Comparison of ENCODE assay signal across 26 cellular contexts in genomic region chr6:31033075-31033474, GRCh38. TPM values are rescaled to one million over a fixed set of nuclear protein-coding genes. Genes with fewer than 3 reads are reported as not detected.
A peak's percentile ranks its signal among the peaks of the same experiment; 100 is the strongest.
DNase-seq lines count a peak whose midpoint lies in the region; ATAC-seq, FAIRE-seq and TF ChIP-seq lines count a peak whose summit lies in the region.
"Had no signal": no experiment of that assay in that cellular context is flagged by ENCODE, and none has a peak within 500 bp of the region (broad histone marks: within the 10 kb centered on the region; RNA-seq: fewer than 3 reads in every experiment).

No MANE protein-coding gene starts in this region.

- no peaks in the 10 kb centered on the region for H3K4me1 ChIP-seq in HepG2 (ENCODE audit: insufficient read depth, low read length)
- H3K4me1 ChIP-seq in right lobe of liver, result no peaks in the 10 kb centered on the region
- no peaks in the 10 kb centered on the region for H3K4me1 ChIP-seq in K562 (replicated peaks in 1 of 2; ENCODE audit: control insufficient read depth in 2 of 2, insufficient read depth in 2 of 2, low read length in 2 of 2)
- H3K4me1 ChIP-seq: BE2C had no signal

- no peak for TF ChIP-seq EP300 in HepG2 (IDR thresholded peaks at IDR 0.05; ENCODE audit: low read depth in 2 of 2, low read length in 2 of 2)
- TF ChIP-seq EP300 in HepG2 (CRISPR knock-in tag; IDR thresholded peaks at IDR 0.05; ENCODE audit: borderline replicate concordance), result no peak
- TF ChIP-seq EP300 in K562 (IDR thresholded peaks at IDR 0.05; ENCODE audit: low read length), result no peak

- no peaks in the 10 kb centered on the region for H3K9me1 ChIP-seq in K562 (ENCODE audit: control insufficient read depth, insufficient read depth, low read length)

- H3K4me3 Mint-ChIP-seq in neural crest cell, result no peak overlapping the region
- H3K4me3 Mint-ChIP-seq: CD14-positive monocyte; CD4-positive, alpha-beta T cell; H9 had no signal

- no peak overlapping the region for H3K9ac ChIP-seq in HepG2 (ENCODE audit: insufficient read depth, low read depth, low read length)
- no peak overlapping the region for H3K9ac ChIP-seq in K562 (ENCODE audit: insufficient read depth in 1 of 2, low read depth in 2 of 2, low read length in 2 of 2)
- H3K9ac ChIP-seq: BLaER1 treated with 17β-estradiol and CSF1 and Interleukin-3, amounts not matched to agents 10 nM and 100 nM; GM23248 had no signal

- no peaks in the 10 kb centered on the region for H3K9me3 ChIP-seq in HepG2 (ENCODE audit: low read length)
- no peaks in the 10 kb centered on the region for H3K9me3 ChIP-seq in right lobe of liver
- H3K9me3 ChIP-seq in K562 (replicated peaks; ENCODE audit: control insufficient read depth, insufficient read depth, low read depth, low read length), result no peaks in the 10 kb centered on the region
- H3K9me3 ChIP-seq: A549, BE2C had no signal

- in situ Hi-C loops in HepG2 (cut with HindIII; ENCODE audit: extremely low pct_ligation_motif_present, low pct_unique_long_range_greater_than_20kb), result no loop called here
- in situ Hi-C loops in K562 (cut with MboI), result no loop called here

- H3K27ac ChIP-seq in HepG2 (ENCODE audit: extremely low read length, insufficient read depth, low read length) (no peak overlapping the region), right lobe of liver (no peak overlapping the region), K562 (ENCODE audit: extremely low read depth, low read depth, low read length) (no peak overlapping the region), RWPE1 (no peak overlapping the region)
- H3K27ac ChIP-seq: A549; BLaER1 treated with 17β-estradiol and CSF1 and Interleukin-3, amounts not matched to agents 10 nM and 100 nM; GM23248 had no signal

- H3K4me3 ChIP-seq in HepG2 (replicated peaks in 1 of 3; ENCODE audit: insufficient read depth in 1 of 3, low read depth in 2 of 3, low read length in 3 of 3) (no peak overlapping the region), right lobe of liver (no peak overlapping the region), K562 (no peak overlapping the region)
- H3K4me3 ChIP-seq: A549; BLaER1 treated with 17β-estradiol and CSF1 and Interleukin-3, amounts not matched to agents 10 nM and 100 nM; GM12878; GM23248 had no signal

- intact Hi-C loops in HepG2 (cut with micrococcal nuclease; ENCODE audit: unreplicated experiment) (no loop called here), right lobe of liver (cut with DNase I) (no loop called here), K562 (cut with micrococcal nuclease) (no loop called here)

- BruUV-seq in HepG2 (replicated peaks; lab: Mats Ljungman, UMichigan), result no TSS peak
- no TSS peak for BruUV-seq in K562 (replicated peaks; lab: Mats Ljungman, UMichigan)

- POLR2A ChIA-PET in HepG2 (lab: Yijun Ruan, JAX) (no interaction called here), K562 (lab: Yijun Ruan, JAX) (no interaction called here), RWPE1 (lab: Yijun Ruan, JAX; ENCODE audit: low non-redundant PET) (no interaction called here)

- CTCF ChIA-PET in HepG2 (lab: Yijun Ruan, JAX; ENCODE audit: low intra/inter-chr PET ratio, low total read pairs), result no interaction called here
- CTCF ChIA-PET in K562 (lab: Yijun Ruan, JAX; ENCODE audit: low intra/inter-chr PET ratio), result no interaction called here
- CTCF ChIA-PET in RWPE1 (lab: Yijun Ruan, JAX), result interaction anchor here (0.6 kb wide), 2 partner anchors 13 to 18 kb away, joined by 3 to 4 read pairs; no protein-coding TSS in a partner anchor

- WGBS in HepG2 (ENCODE audit: low lambda C conversion rate), result 31% methylated on average over 4 of the region's 4 CpGs
- WGBS in right lobe of liver (ENCODE audit: insufficient coverage, low coverage, low lambda C conversion rate, missing lambda C conversion rate), result 65% methylated on average over 4 of the region's 4 CpGs
- 4% methylated on average over 4 of the region's 4 CpGs for WGBS in K562 (ENCODE audit: insufficient coverage, low coverage, missing lambda C conversion rate)

- DNase-seq in HepG2 (ENCODE audit: low spot score) (no peak), right lobe of liver (no peak), K562 (ENCODE audit: extremely low read depth in 1 of 4, low spot score in 3 of 4) (no peak), neural crest cell (ENCODE audit: low read depth, low spot score) (no peak), inferior parietal cortex (ENCODE audit: extremely low spot score) (no peak), RWPE1 (ENCODE audit: low spot score) (no peak)
- DNase-seq: 8988T; ACHN; AML-193; BE2C; CD4-positive, alpha-beta T cell; CD8-positive, alpha-beta memory T cell; DMS 273 treated with DMSO at 0.1 percent for 48 hours; DMS79; EL; GDM1; GM23248; H9 had no signal

- H2AFZ ChIP-seq in HepG2 (ENCODE audit: low read length), result no peak overlapping the region
- no peak overlapping the region for H2AFZ ChIP-seq in K562 (ENCODE audit: low read depth, low read length)
- H2AFZ ChIP-seq: GM23248 had no signal

- H3K36me3 Mint-ChIP-seq in neural crest cell (ENCODE audit: low read depth), result no peaks in the 10 kb centered on the region
- H3K36me3 Mint-ChIP-seq: CD14-positive monocyte; CD8-positive, alpha-beta memory T cell had no signal

- H3K9me3 Mint-ChIP-seq in neural crest cell, result no peaks in the 10 kb centered on the region
- H3K9me3 Mint-ChIP-seq: CD14-positive monocyte; CD4-positive, alpha-beta T cell had no signal

- no peaks in the 10 kb centered on the region for H3K4me1 Mint-ChIP-seq in neural crest cell
- H3K4me1 Mint-ChIP-seq: CD14-positive monocyte; CD8-positive, alpha-beta memory T cell; H9 had no signal

- no peak overlapping the region for H3K4me2 ChIP-seq in HepG2 (ENCODE audit: low read depth, low read length)
- H3K4me2 ChIP-seq in K562 (ENCODE audit: insufficient read depth, low read length), result no peak overlapping the region
- H3K4me2 ChIP-seq: A549 had no signal

- H3K27ac Mint-ChIP-seq in neural crest cell (ENCODE audit: unreplicated experiment), result peak overlapping the region; percentile 37
- H3K27ac Mint-ChIP-seq: CD4-positive, alpha-beta T cell; H9 had no signal

- H3K27me3 Mint-ChIP-seq in neural crest cell (ENCODE audit: low read depth), result peaks cover 11% of the 10 kb centered on the region

- H3K36me3 ChIP-seq in HepG2 (replicated peaks in 1 of 2; ENCODE audit: control insufficient read depth in 1 of 2, insufficient read depth in 2 of 2, low read length in 2 of 2), result no peaks in the 10 kb centered on the region
- H3K36me3 ChIP-seq in right lobe of liver, result no peaks in the 10 kb centered on the region
- H3K36me3 ChIP-seq in K562 (ENCODE audit: control insufficient read depth, insufficient read depth, low read length), result no peaks in the 10 kb centered on the region
- H3K36me3 ChIP-seq: BE2C; BLaER1 treated with 17β-estradiol and CSF1 and Interleukin-3, amounts not matched to agents 10 nM and 100 nM had no signal

- peaks cover 0 to 4% of the 10 kb centered on the region in 2 experiments; a peak in 1 of 5 replicates for H3K27me3 ChIP-seq in HepG2 (ENCODE audit: control insufficient read depth in 1 of 2, insufficient read depth in 2 of 2, low read length in 2 of 2)
- H3K27me3 ChIP-seq in right lobe of liver, result no peaks in the 10 kb centered on the region
- peaks cover 44 to 60% of the 10 kb centered on the region in 2 experiments for H3K27me3 ChIP-seq in K562 (ENCODE audit: control insufficient read depth in 2 of 2, insufficient read depth in 2 of 2, low read length in 2 of 2)

- H3K79me2 ChIP-seq in HepG2 (ENCODE audit: insufficient read depth, low read length), result no peaks in the 10 kb centered on the region
- no peaks in the 10 kb centered on the region for H3K79me2 ChIP-seq in K562 (ENCODE audit: control insufficient read depth, insufficient read depth, low read length)

- FAIRE-seq in HepG2 (lab: Jason Lieb, UNC) (no peak), K562 (lab: Jason Lieb, UNC) (no peak)
- FAIRE-seq: A549, D721Med, GM12878, GM19239 had no signal

- H4K20me1 ChIP-seq in HepG2 (ENCODE audit: insufficient read depth, low read length) (no peaks in the 10 kb centered on the region), K562 (replicated peaks; ENCODE audit: control insufficient read depth, insufficient read depth, low read length) (no peaks in the 10 kb centered on the region)
- H4K20me1 ChIP-seq: BLaER1 treated with 17β-estradiol and CSF1 and Interleukin-3, amounts not matched to agents 10 nM and 100 nM had no signal

- TF ChIP-seq RAD21 in HepG2 (CRISPR knock-in tag; IDR thresholded peaks at IDR 0.05) (no peak), K562 (CRISPR knock-in tag; conservative IDR thresholded peaks at IDR 0.05 in 1 of 2, IDR thresholded peaks at IDR 0.05 in 1 of 2) (no peak)

- TF ChIP-seq CTCF in HepG2 (CRISPR knock-in tag; IDR thresholded peaks at IDR 0.05) (no peak), right lobe of liver (IDR thresholded peaks at IDR 0.05) (no peak), K562 (IDR thresholded peaks at IDR 0.05 in 2 of 3, conservative IDR thresholded peaks at IDR 0.05 in 1 of 3; ENCODE audit: insufficient read depth in 2 of 3, low read depth in 1 of 3, low read length in 3 of 3) (no peak), neural crest cell (conservative IDR thresholded peaks at IDR 0.05) (no peak), RWPE1 (conservative IDR thresholded peaks at IDR 0.05; ENCODE audit: low read depth) (no peak)

- TF ChIP-seq POLR2A in HepG2 (IDR thresholded peaks at IDR 0.05; ENCODE audit: insufficient read depth in 1 of 2, low read depth in 2 of 2, low read length in 2 of 2) (no peak), right lobe of liver (IDR thresholded peaks at IDR 0.05) (no peak), K562 (conservative IDR thresholded peaks at IDR 0.05) (no peak)

- no peak for ATAC-seq in HepG2
- ATAC-seq in right lobe of liver, result no peak
- no peak for ATAC-seq in K562
- no peak for ATAC-seq in HG03378 (IDR thresholded peaks at IDR 0.05; ENCODE audit: unreplicated experiment)
- ATAC-seq: A549, GM12878 had no signal

RNA-seq across cellular contexts. Expression of gene MUC22, which starts 22.8 kb away (rescaled TPM):
- not detected in 2 replicates for total RNA-seq in HepG2 (2016; rRNA removed; fragmentation: Illumina TruSeq; extraction: Trizol)
- total RNA-seq in HepG2 (2016; cell fraction: cytosol; rRNA removed; fragmentation: Illumina TruSeq; extraction: Trizol; ENCODE audit: low read depth), result not detected in 2 replicates
- total RNA-seq in HepG2 (2016; cell fraction: insoluble cytoplasmic fraction; rRNA removed; fragmentation: Illumina TruSeq; extraction: Trizol), result not detected in 2 replicates
- not detected in 2 replicates for total RNA-seq in HepG2 (2016; cell fraction: membrane; rRNA removed; fragmentation: Illumina TruSeq; extraction: Trizol)
- not detected in 2 replicates for total RNA-seq in HepG2 (2016; cell fraction: nucleus; rRNA removed; fragmentation: Illumina TruSeq; extraction: Trizol)
- polyA plus RNA-seq in HepG2 (2011; rRNA removed), result not detected in 2 replicates
- not detected in 2 replicates for polyA plus RNA-seq in HepG2 (2011; cell fraction: cytosol; rRNA removed)
- not detected in 2 replicates for polyA plus RNA-seq in HepG2 (2011; cell fraction: nucleus; rRNA removed)
- not detected in 2 replicates for polyA plus RNA-seq in HepG2 (2012)
- polyA plus RNA-seq in HepG2 (2016; cell fraction: cytosol; fragmentation: Illumina TruSeq; extraction: Trizol; ENCODE audit: low read depth), result not detected in 2 replicates
- polyA plus RNA-seq in HepG2 (2016; cell fraction: insoluble cytoplasmic fraction; fragmentation: Illumina TruSeq; extraction: Trizol; ENCODE audit: low read depth), result not detected in 2 replicates
- polyA plus RNA-seq in HepG2 (2016; cell fraction: membrane; fragmentation: Illumina TruSeq; extraction: Trizol; ENCODE audit: low read depth), result not detected in 2 replicates
- polyA plus RNA-seq in HepG2 (2016; cell fraction: nucleus; fragmentation: Illumina TruSeq; extraction: Trizol; ENCODE audit: insufficient read depth, low read depth), result not detected in 2 replicates
- polyA minus RNA-seq in HepG2 (2011; rRNA and poly(A)+ RNA removed; ENCODE audit: low replicate concordance), result 0.05 TPM in 1 of 2 replicates, not detected in the other
- polyA minus RNA-seq in HepG2 (2011; cell fraction: cytosol; rRNA and poly(A)+ RNA removed), result not detected in 2 replicates
- not detected in 2 replicates for polyA minus RNA-seq in HepG2 (2011; cell fraction: nucleus; rRNA and poly(A)+ RNA removed)
- total RNA-seq in right lobe of liver, result not detected
- total RNA-seq in K562 (2011; cell fraction: chromatin; rRNA removed; ENCODE audit: low replicate concordance), result not detected in 2 replicates
- not detected in 2 replicates for total RNA-seq in K562 (2011; cell fraction: nucleolus; rRNA removed)
- total RNA-seq in K562 (2011; cell fraction: nucleoplasm; rRNA removed), result not detected in 2 replicates
- not detected in 2 replicates for total RNA-seq in K562 (2014; rRNA removed)
- not detected in 2 replicates for total RNA-seq in K562 (2014; rRNA removed; fragmentation: Illumina TruSeq; extraction: Trizol)
- total RNA-seq in K562 (2015; rRNA removed; fragmentation: Illumina TruSeq; extraction: Trizol), result not detected in 2 replicates
- not detected in 2 replicates for total RNA-seq in K562 (2021)
- polyA plus RNA-seq in K562 (2011; rRNA removed), result not detected in 2 replicates
- polyA plus RNA-seq in K562 (2011; cell fraction: cytosol; rRNA removed), result not detected in 2 replicates
- 0.01 TPM in 1 of 2 replicates, not detected in the other for polyA plus RNA-seq in K562 (2011; cell fraction: nucleus; rRNA removed)
- polyA plus RNA-seq in K562 (2012), result not detected in 2 replicates
- polyA plus RNA-seq in K562 (2014; fragmentation: Illumina TruSeq; extraction: Trizol), result 0.01 TPM in 1 of 2 replicates, not detected in the other
- polyA plus RNA-seq in K562 (2014; fragmentation: Nextera tagmentation; extraction: Ambion mirVana), result not detected
- 0.03 TPM in 1 of 2 replicates, not detected in the other for polyA plus RNA-seq in K562 (2014; rRNA removed)
- polyA minus RNA-seq in K562 (2011; rRNA and poly(A)+ RNA removed), result 0.03 TPM in 1 of 2 replicates, not detected in the other
- polyA minus RNA-seq in K562 (2011; cell fraction: cytosol; rRNA and poly(A)+ RNA removed), result not detected in 2 replicates
- polyA minus RNA-seq in K562 (2011; cell fraction: nucleus; rRNA and poly(A)+ RNA removed), result not detected in 2 replicates
- not detected in 2 replicates for total RNA-seq in neural crest cell
- total RNA-seq: CD4-positive, alpha-beta T cell; CD8-positive, alpha-beta memory T cell; GM23248; H4; H9 had no signal
- polyA plus RNA-seq: A549; CD14-positive monocyte; CD8-positive, alpha-beta memory T cell; GM23248 had no signal

RNA-seq across cellular contexts. Expression of gene MUC21, which starts 49.6 kb away (rescaled TPM):
- not detected in 2 replicates for total RNA-seq in HepG2 (2016; rRNA removed; fragmentation: Illumina TruSeq; extraction: Trizol)
- not detected in 2 replicates for total RNA-seq in HepG2 (2016; cell fraction: cytosol; rRNA removed; fragmentation: Illumina TruSeq; extraction: Trizol; ENCODE audit: low read depth)
- total RNA-seq in HepG2 (2016; cell fraction: insoluble cytoplasmic fraction; rRNA removed; fragmentation: Illumina TruSeq; extraction: Trizol), result not detected in 2 replicates
- not detected in 2 replicates for total RNA-seq in HepG2 (2016; cell fraction: membrane; rRNA removed; fragmentation: Illumina TruSeq; extraction: Trizol)
- not detected in 2 replicates for total RNA-seq in HepG2 (2016; cell fraction: nucleus; rRNA removed; fragmentation: Illumina TruSeq; extraction: Trizol)
- polyA plus RNA-seq in HepG2 (2011; rRNA removed), result not detected in 2 replicates
- polyA plus RNA-seq in HepG2 (2011; cell fraction: cytosol; rRNA removed), result not detected in 2 replicates
- polyA plus RNA-seq in HepG2 (2011; cell fraction: nucleus; rRNA removed), result not detected in 2 replicates
- polyA plus RNA-seq in HepG2 (2012), result not detected in 2 replicates
- not detected in 2 replicates for polyA plus RNA-seq in HepG2 (2016; cell fraction: cytosol; fragmentation: Illumina TruSeq; extraction: Trizol; ENCODE audit: low read depth)
- polyA plus RNA-seq in HepG2 (2016; cell fraction: insoluble cytoplasmic fraction; fragmentation: Illumina TruSeq; extraction: Trizol; ENCODE audit: low read depth), result not detected in 2 replicates
- not detected in 2 replicates for polyA plus RNA-seq in HepG2 (2016; cell fraction: membrane; fragmentation: Illumina TruSeq; extraction: Trizol; ENCODE audit: low read depth)
- polyA plus RNA-seq in HepG2 (2016; cell fraction: nucleus; fragmentation: Illumina TruSeq; extraction: Trizol; ENCODE audit: insufficient read depth, low read depth), result not detected in 2 replicates
- polyA minus RNA-seq in HepG2 (2011; rRNA and poly(A)+ RNA removed; ENCODE audit: low replicate concordance), result not detected in 2 replicates
- not detected in 2 replicates for polyA minus RNA-seq in HepG2 (2011; cell fraction: cytosol; rRNA and poly(A)+ RNA removed)
- not detected in 2 replicates for polyA minus RNA-seq in HepG2 (2011; cell fraction: nucleus; rRNA and poly(A)+ RNA removed)
- under 1 TPM in 1 of 6 experiments, not detected in 5; 0.11 TPM for total RNA-seq in right lobe of liver
- not detected in 2 replicates for total RNA-seq in K562 (2011; cell fraction: chromatin; rRNA removed; ENCODE audit: low replicate concordance)
- not detected in 2 replicates for total RNA-seq in K562 (2011; cell fraction: nucleolus; rRNA removed)
- not detected in 2 replicates for total RNA-seq in K562 (2011; cell fraction: nucleoplasm; rRNA removed)
- not detected in 2 replicates for total RNA-seq in K562 (2014; rRNA removed)
- not detected in 2 replicates for total RNA-seq in K562 (2014; rRNA removed; fragmentation: Illumina TruSeq; extraction: Trizol)
- total RNA-seq in K562 (2015; rRNA removed; fragmentation: Illumina TruSeq; extraction: Trizol), result not detected in 2 replicates
- total RNA-seq in K562 (2021), result not detected in 2 replicates
- polyA plus RNA-seq in K562 (2011; rRNA removed), result not detected in 2 replicates
- polyA plus RNA-seq in K562 (2011; cell fraction: cytosol; rRNA removed), result not detected in 2 replicates
- polyA plus RNA-seq in K562 (2011; cell fraction: nucleus; rRNA removed), result not detected in 2 replicates
- polyA plus RNA-seq in K562 (2012), result not detected in 2 replicates
- not detected in 2 replicates for polyA plus RNA-seq in K562 (2014; fragmentation: Illumina TruSeq; extraction: Trizol)
- not detected for polyA plus RNA-seq in K562 (2014; fragmentation: Nextera tagmentation; extraction: Ambion mirVana)
- not detected in 2 replicates for polyA plus RNA-seq in K562 (2014; rRNA removed)
- not detected in 2 replicates for polyA minus RNA-seq in K562 (2011; rRNA and poly(A)+ RNA removed)
- polyA minus RNA-seq in K562 (2011; cell fraction: cytosol; rRNA and poly(A)+ RNA removed), result not detected in 2 replicates
- not detected in 2 replicates for polyA minus RNA-seq in K562 (2011; cell fraction: nucleus; rRNA and poly(A)+ RNA removed)
- total RNA-seq in neural crest cell, result not detected in 2 replicates
- total RNA-seq: CD4-positive, alpha-beta T cell; CD8-positive, alpha-beta memory T cell; GM12878; GM23248; H4; H9 had no signal
- polyA plus RNA-seq: A549; CD14-positive monocyte; CD8-positive, alpha-beta memory T cell; GM23248 had no signal

Comparison
In these comparisons a context has a peak if more than half of its experiments do, and no peak if none do; other contexts are left out.
1. Of the 241 proteins assayed by ChIP-seq in both HepG2 and K562: peak only in HepG2: SRSF9; only in K562: U2AF2 and ZNF512; in both: none; in neither: 238.